In genomic region chr12:42590324-42590934, GRCh38 we compare ENCODE assay signal across 8 cellular contexts. TPM values are rescaled to one million over a fixed set of nuclear protein-coding genes. Genes with fewer than 3 reads are reported as not detected.
DNase-seq lines count a peak whose midpoint lies in the region; ATAC-seq and TF ChIP-seq lines count a peak whose summit lies in the region.

No MANE protein-coding gene starts in this region.

- POLR2A ChIA-PET in HEK293T (lab: Yijun Ruan, JAX), result no interaction called here

- H3K4me3 ChIP-seq in AG09309 (ENCODE audit: control insufficient read depth, low read depth, low read length) (peak overlapping the region; percentile 52), WERI-Rb-1 (ENCODE audit: low read depth, low read length) (peak overlapping the region; percentile 65), foreskin fibroblast (ENCODE audit: low read depth in 1 of 2, low read length in 2 of 2) (peak overlapping the region; percentile 55 to 80)

- H3K27ac ChIP-seq in WERI-Rb-1, result no peak overlapping the region

- peak; percentile 53 for ATAC-seq in omental fat pad (ENCODE audit: low FRiP score)
- no peak for ATAC-seq in HG02642 (IDR thresholded peaks at IDR 0.05; ENCODE audit: poor library complexity, unreplicated experiment)
- no peak for ATAC-seq in HG02571 (IDR thresholded peaks at IDR 0.05; ENCODE audit: unreplicated experiment)
- no peak for ATAC-seq in HG03457 (IDR thresholded peaks at IDR 0.05; ENCODE audit: unreplicated experiment)

- no peaks in the 10 kb centered on the region for H3K36me3 ChIP-seq in WERI-Rb-1

- H3K9me3 ChIP-seq in WERI-Rb-1 (ENCODE audit: severe bottlenecking), result no peaks in the 10 kb centered on the region

- no peak for DNase-seq in AG09309 (ENCODE audit: low read depth)
- DNase-seq in HEK293T (ENCODE audit: extremely low spot score), result no peak
- peak; percentile 50 for DNase-seq in WERI-Rb-1
- peak in 1 of 2 donors; percentile 61 for DNase-seq in foreskin fibroblast
- DNase-seq in omental fat pad (ENCODE audit: low spot score), result no peak

- TF ChIP-seq CTCF in AG09309 (IDR thresholded peaks at IDR 0.05; ENCODE audit: control insufficient read depth, insufficient read depth, low read depth, low read length, missing control alignments) (peak; percentile 8), WERI-Rb-1 (IDR thresholded peaks at IDR 0.05; ENCODE audit: low read depth, low read length) (0 out of 2 replicates have a peak, but pooled peaks have one; percentile 12), foreskin fibroblast (IDR thresholded peaks at IDR 0.05; ENCODE audit: low read depth, low read length) (no peak), omental fat pad (IDR thresholded peaks at IDR 0.05) (no peak)

- CTCF ChIA-PET in HEK293T (lab: Yijun Ruan, JAX), result interaction anchor here (0.7 kb wide), 1 partner anchor 45 kb away, joined by 3 read pairs; no protein-coding TSS in a partner anchor

- peaks cover 14% of the 10 kb centered on the region for H3K27me3 ChIP-seq in WERI-Rb-1 (ENCODE audit: insufficient read depth, low read depth, severe bottlenecking)

TF ChIP-seq in HEK293T, 16 proteins besides CTCF, POLR2A, EP300 and RAD21:
- TF ChIP-seq SP1 (IDR thresholded peaks at IDR 0.05), result no peak
- peak; percentile 25; the same call in 1 of the 2 replicates for TF ChIP-seq L3MBTL2 (conservative IDR thresholded peaks at IDR 0.05)
TF ChIP-seq in HEK293T: peak in this region for 1.

RNA-seq across cellular contexts. Expression of gene PRICKLE1, which starts 0.9 kb away (rescaled TPM):
- 10 to 100 TPM in 1 of 4 donors, 1 to 10 TPM in 3; 7.2 to 10.9 (median 9.3) TPM for total RNA-seq in omental fat pad

Comparison
In these comparisons a context has a peak if more than half of its experiments do, and no peak if none do; other contexts are left out.
1. CTCF ChIP-seq: peak in AG09309 (single experiment) and WERI-Rb-1 (single experiment); none in foreskin fibroblast (single experiment) and omental fat pad (0 of 3).
2. Peak in every context shown above with its lines, with median percentiles within 50 percentile points of each other: H3K4me3 ChIP-seq.